In the genomic region with DNA sequence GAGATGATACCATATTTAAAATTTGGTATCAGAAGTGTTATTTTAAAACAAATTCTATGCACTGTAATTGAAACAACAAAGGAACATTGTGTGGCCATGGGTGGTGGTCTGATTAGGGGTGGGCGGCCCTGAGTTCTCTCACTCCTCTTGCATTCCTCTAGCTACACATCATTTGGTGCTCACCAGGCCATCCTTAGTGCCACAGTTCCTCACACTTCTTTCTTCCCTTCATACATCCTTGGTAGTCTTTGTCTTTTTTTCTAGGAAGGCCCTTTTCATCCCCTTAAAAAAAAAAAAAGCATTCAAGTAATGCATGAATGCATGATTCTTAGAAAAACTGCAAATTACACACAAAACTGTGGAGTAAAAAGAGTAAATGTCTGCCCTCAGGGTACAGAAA, we compare ENCODE assay signal across 14 cellular contexts. TPM values are rescaled to one million over a fixed set of nuclear protein-coding genes. Genes with fewer than 3 reads are reported as not detected.
DNase-seq lines count a peak whose midpoint lies in the region; TF ChIP-seq lines count a peak whose summit lies in the region.
"Had no signal": no experiment of that assay in that cellular context is flagged by ENCODE, and none has a peak within 500 bp of the region (broad histone marks: within the 10 kb centered on the region; RNA-seq: fewer than 3 reads in every experiment).

No MANE protein-coding gene starts in this region.

- H3K79me2 ChIP-seq in trophoblast cell (ENCODE audit: control insufficient read depth, insufficient read depth, low read length, poor library complexity) = peaks cover 11% of the 10 kb centered on the region

- no peak for DNase-seq in activated CD4-positive, alpha-beta T cell treated with anti-CD3 and anti-CD28 coated beads, Interleukin-2, amount 10 ng/mL, durations not matched to agents 24 days and 14 days
- no peak for DNase-seq in activated CD4-positive, alpha-beta T cell treated with anti-CD3 and anti-CD28 coated beads, Interleukin-2, amount 50 U/mL, for 48 hours
- DNase-seq in NK-92 treated with Interleukin-12 subunit alpha and Interleukin-12 subunit beta, amount 100 ng/mL, for 24 hours (lab: John Stamatoyannopoulos, UW) = no peak
- DNase-seq in COR-L47 (lab: John Stamatoyannopoulos, UW) (no peak), trophoblast cell (no peak)
- DNase-seq: foreskin melanocyte; NCI-H446; stimulated activated CD4-positive, alpha-beta T cell treated with anti-CD3 and anti-CD28 coated beads, Interleukin-12 subunit alpha, Interleukin-12 subunit beta, amount 100 ng/mL, for 4 hours had no signal

- intact Hi-C loops in activated CD4-positive, alpha-beta T cell treated with anti-CD3 and anti-CD28 coated beads, Interleukin-2, amount 10 ng/mL, durations not matched to agents 24 days and 14 days (cut with micrococcal nuclease) = no loop called here

- peaks cover 36% of the 10 kb centered on the region for H3K4me1 Mint-ChIP-seq in activated CD4-positive, alpha-beta T cell treated with anti-CD3 and anti-CD28 coated beads, Interleukin-2, amount 10 ng/mL, durations not matched to agents 24 days and 14 days

- no peak overlapping the region for H4K12ac ChIP-seq in trophoblast cell (ENCODE audit: low read depth, low read length)

- H3K4me3 Mint-ChIP-seq in activated CD4-positive, alpha-beta T cell treated with anti-CD3 and anti-CD28 coated beads, Interleukin-2, amount 10 ng/mL, durations not matched to agents 24 days and 14 days = peak overlapping the region; percentile 84

- H3K18ac ChIP-seq in trophoblast cell (ENCODE audit: low read length) = no peak overlapping the region

- no peak overlapping the region for H3K27ac Mint-ChIP-seq in activated CD4-positive, alpha-beta T cell treated with anti-CD3 and anti-CD28 coated beads, Interleukin-2, amount 10 ng/mL, durations not matched to agents 24 days and 14 days
- H3K27ac Mint-ChIP-seq: stimulated activated effector memory CD8-positive, alpha-beta T cell treated with anti-CD3 and anti-CD28 coated beads, Interleukin-12 subunit alpha, Interleukin-12 subunit beta, amount 100 ng/mL, for 72 hours had no signal

- H2BK12ac ChIP-seq in trophoblast cell (ENCODE audit: low read length) = no peak overlapping the region

- H3K4me2 ChIP-seq in trophoblast cell (ENCODE audit: low read length) = no peak overlapping the region

- no peaks in the 10 kb centered on the region for H3K27me3 ChIP-seq in iPS-18a (ENCODE audit: control insufficient read depth, insufficient read depth, low read length)
- no peaks in the 10 kb centered on the region for H3K27me3 ChIP-seq in stomach smooth muscle (ENCODE audit: control insufficient read depth in 1 of 2, insufficient read depth in 2 of 2, low read length in 2 of 2)
- no peaks in the 10 kb centered on the region for H3K27me3 ChIP-seq in trophoblast cell (ENCODE audit: insufficient read depth, low read length)

- H3K4me1 ChIP-seq in iPS-18a (ENCODE audit: control insufficient read depth, low read depth, low read length) = peaks cover 24% of the 10 kb centered on the region
- peaks cover 30% of the 10 kb centered on the region for H3K4me1 ChIP-seq in stomach smooth muscle (ENCODE audit: control insufficient read depth, insufficient read depth, low read length)
- H3K4me1 ChIP-seq in trophoblast cell (ENCODE audit: control insufficient read depth in 1 of 2, insufficient read depth in 2 of 2, low read length in 2 of 2) = peaks cover 6 to 19% of the 10 kb centered on the region in 2 experiments

- no peak overlapping the region for H4K91ac ChIP-seq in trophoblast cell (ENCODE audit: low read depth, low read length)

- no peak overlapping the region for H4K8ac ChIP-seq in trophoblast cell (ENCODE audit: low read depth, low read length)

- peaks cover 15% of the 10 kb centered on the region for H3K27me3 Mint-ChIP-seq in activated CD4-positive, alpha-beta T cell treated with anti-CD3 and anti-CD28 coated beads, Interleukin-2, amount 10 ng/mL, durations not matched to agents 24 days and 14 days

- peaks cover 26% of the 10 kb centered on the region for H3K36me3 Mint-ChIP-seq in activated CD4-positive, alpha-beta T cell treated with anti-CD3 and anti-CD28 coated beads, Interleukin-2, amount 10 ng/mL, durations not matched to agents 24 days and 14 days (ENCODE audit: low read depth)

- no peaks in the 10 kb centered on the region for H3K36me3 ChIP-seq in iPS-18a (ENCODE audit: control insufficient read depth, low read depth, low read length)
- H3K36me3 ChIP-seq in stomach smooth muscle (ENCODE audit: control insufficient read depth in 2 of 2, insufficient read depth in 2 of 2, low read length in 2 of 2) = no peaks in the 10 kb centered on the region
- peaks cover 0 to 2% of the 10 kb centered on the region in 2 experiments for H3K36me3 ChIP-seq in trophoblast cell (ENCODE audit: control insufficient read depth in 1 of 2, insufficient read depth in 2 of 2, low read length in 2 of 2)

- H2AK5ac ChIP-seq in trophoblast cell (ENCODE audit: low read length) = no peak overlapping the region

- H3K9ac ChIP-seq in iPS-18a (ENCODE audit: low read length) = no peak overlapping the region
- no peak overlapping the region for H3K9ac ChIP-seq in stomach smooth muscle (ENCODE audit: low read length in 2 of 2)
- no peak overlapping the region for H3K9ac ChIP-seq in trophoblast cell (ENCODE audit: low read length)

- no CpG with 5 or more reads among the region's 1 CpG for WGBS in trophoblast cell (ENCODE audit: extremely low coverage, insufficient coverage, insufficient read length)

- H3K9me3 ChIP-seq in iPS-18a (ENCODE audit: control insufficient read depth, low read depth, low read length) (no peaks in the 10 kb centered on the region), stomach smooth muscle (ENCODE audit: control insufficient read depth in 2 of 2, low read length in 2 of 2) (no peaks in the 10 kb centered on the region), trophoblast cell (ENCODE audit: insufficient read depth, low read depth, low read length) (no peaks in the 10 kb centered on the region)

- H3K9me3 Mint-ChIP-seq in activated CD4-positive, alpha-beta T cell treated with anti-CD3 and anti-CD28 coated beads, Interleukin-2, amount 10 ng/mL, durations not matched to agents 24 days and 14 days = no peaks in the 10 kb centered on the region
- H3K9me3 Mint-ChIP-seq: stimulated activated effector memory CD8-positive, alpha-beta T cell treated with anti-CD3 and anti-CD28 coated beads, Interleukin-12 subunit alpha, Interleukin-12 subunit beta, amount 100 ng/mL, for 72 hours had no signal

- H3K4ac ChIP-seq in trophoblast cell (ENCODE audit: low read depth, low read length) = no peak overlapping the region

- H3K27ac ChIP-seq in iPS-18a (ENCODE audit: low read length) = no peak overlapping the region
- no peak overlapping the region for H3K27ac ChIP-seq in stomach smooth muscle (ENCODE audit: low read length)
- no peak overlapping the region for H3K27ac ChIP-seq in trophoblast cell (ENCODE audit: low read depth, low read length)

- peak overlapping the region; percentile 85; the same call in 1 of the 2 replicates for H3K4me3 ChIP-seq in WI38 (ENCODE audit: low read depth, low read length)
- peak overlapping the region; percentile 60 for H3K4me3 ChIP-seq in iPS-18a (ENCODE audit: low read length)
- H3K4me3 ChIP-seq in stomach smooth muscle (ENCODE audit: low read length in 2 of 2) = peak overlapping the region; percentile 54 to 94
- no peak overlapping the region for H3K4me3 ChIP-seq in trophoblast cell (ENCODE audit: low read depth, low read length)

- peaks cover 15% of the 10 kb centered on the region for H3K79me1 ChIP-seq in trophoblast cell (ENCODE audit: low read length)

- TF ChIP-seq CTCF in WI38 (IDR thresholded peaks at IDR 0.05; ENCODE audit: low read depth, low read length) = no peak

- H2AFZ ChIP-seq in trophoblast cell (ENCODE audit: insufficient read depth, low read length, poor library complexity) = no peak overlapping the region

- no peak overlapping the region for H3K23ac ChIP-seq in trophoblast cell (ENCODE audit: low read length)

- H2BK120ac ChIP-seq in trophoblast cell (ENCODE audit: insufficient read depth, low read length, poor library complexity) = no peak overlapping the region

- H2BK5ac ChIP-seq in trophoblast cell (ENCODE audit: low read depth, low read length, poor library complexity) = no peak overlapping the region

- no peak overlapping the region for H3K14ac ChIP-seq in trophoblast cell (ENCODE audit: low read length)

RNA-seq across cellular contexts. Expression of a gene that starts 2.4 kb away (rescaled TPM):
- total RNA-seq in activated CD4-positive, alpha-beta T cell treated with anti-CD3 and anti-CD28 coated beads, Interleukin-2, amount 10 ng/mL, durations not matched to agents 24 days and 14 days = not detected in 2 replicates
- 0.08 and 0.10 TPM in 2 replicates for polyA plus RNA-seq in trophoblast cell (2013)
- total RNA-seq: H4, M059J had no signal

RNA-seq across cellular contexts. Expression of a gene that starts 2.4 kb away (rescaled TPM):
- 13.6 and 14.5 TPM in 2 replicates for total RNA-seq in activated CD4-positive, alpha-beta T cell treated with anti-CD3 and anti-CD28 coated beads, Interleukin-2, amount 10 ng/mL, durations not matched to agents 24 days and 14 days
- 13.1 TPM in 2 replicates for polyA plus RNA-seq in trophoblast cell (2013)
